In the genomic region with DNA sequence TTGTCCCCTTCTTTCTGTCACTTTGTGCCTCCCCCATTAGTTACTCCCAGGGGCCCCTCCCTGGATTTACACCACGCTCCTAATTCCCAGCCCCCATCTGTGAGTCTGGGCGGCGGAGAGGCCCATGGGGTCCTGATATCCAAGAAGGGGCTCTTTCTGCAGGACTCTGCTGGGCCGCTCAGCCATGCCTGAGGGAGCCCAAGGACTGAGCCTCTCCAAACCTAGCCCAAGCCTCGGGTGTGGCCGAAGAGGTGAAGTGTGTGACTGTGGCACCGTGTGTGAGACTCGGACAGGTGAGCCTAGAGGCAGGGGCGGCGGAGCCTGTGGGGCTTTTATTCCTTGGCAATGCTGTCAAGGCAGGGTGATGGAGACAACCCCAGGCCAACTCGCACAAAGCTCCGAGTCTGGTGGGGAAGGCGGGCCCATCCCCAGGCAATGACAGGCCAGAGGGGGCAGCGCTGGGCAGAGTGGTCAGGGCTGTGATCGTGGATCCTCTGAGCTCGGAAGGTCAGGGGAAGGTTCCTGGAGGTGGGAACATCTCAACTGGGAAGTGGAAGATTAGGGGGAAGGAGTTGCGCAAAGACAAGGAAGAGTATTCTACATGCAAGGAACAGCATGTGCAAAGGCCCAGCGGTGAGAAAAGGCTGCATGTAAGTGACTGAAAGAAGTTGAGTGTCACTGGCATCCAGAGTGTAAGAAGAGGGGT, we compare ENCODE assay signal across 8 cellular contexts. TPM values are rescaled to one million over a fixed set of nuclear protein-coding genes. Genes with fewer than 3 reads are reported as not detected.
DNase-seq lines count a peak whose midpoint lies in the region; ATAC-seq and TF ChIP-seq lines count a peak whose summit lies in the region.

No MANE protein-coding gene starts in this region.

- H3K27me3 Mint-ChIP-seq in nephron (ENCODE audit: low read depth) = peaks cover 5% of the 10 kb centered on the region

- TF ChIP-seq CTCF in GM10266 (IDR thresholded peaks at IDR 0.05; ENCODE audit: control insufficient read depth, insufficient read depth, low read depth, missing control alignments) (peak; percentile 32), OCI-LY7 (conservative IDR thresholded peaks at IDR 0.05; ENCODE audit: low read length) (peak; percentile 57), nephron (IDR thresholded peaks at IDR 0.05; ENCODE audit: unreplicated experiment in 3 of 3) (no peak)

- H3K27me3 ChIP-seq in endocrine pancreas (ENCODE audit: control insufficient read depth, insufficient read depth, low read length) = no peaks in the 10 kb centered on the region

- peaks cover 20% of the 10 kb centered on the region; the same call in 1 of the 2 replicates for H3K79me2 ChIP-seq in OCI-LY7 (ENCODE audit: insufficient read depth, low read depth, low read length)

- peaks cover 32% of the 10 kb centered on the region for H3K36me3 Mint-ChIP-seq in nephron (ENCODE audit: low read depth)

- intact Hi-C loops in OCI-LY7 (cut with micrococcal nuclease; ENCODE audit: unreplicated experiment) = no loop called here

- no peaks in the 10 kb centered on the region for H4K20me1 ChIP-seq in OCI-LY7 (ENCODE audit: insufficient read depth, low read length)

- peak overlapping the region; percentile 83 for H3K4me2 ChIP-seq in OCI-LY7 (ENCODE audit: low read length)

- H3K9me3 ChIP-seq in OCI-LY7 (ENCODE audit: low read length) = no peaks in the 10 kb centered on the region
- no peaks in the 10 kb centered on the region for H3K9me3 ChIP-seq in endocrine pancreas (ENCODE audit: control insufficient read depth, low read length)

- CTCF ChIA-PET in OCI-LY7 (lab: Charles Lee; ENCODE audit: unreplicated experiment) = no interaction called here

- H3K27ac Mint-ChIP-seq in nephron = peak overlapping the region; percentile 93 to 98 (median 94)

- H3K36me3 ChIP-seq in OCI-LY7 (ENCODE audit: insufficient read depth, low read length) (peaks cover 24% of the 10 kb centered on the region), endocrine pancreas (ENCODE audit: control insufficient read depth, insufficient read depth, low read length) (no peaks in the 10 kb centered on the region)

- H3K4me1 ChIP-seq in OCI-LY7 (ENCODE audit: insufficient read depth, low read length, poor library complexity, severe bottlenecking) = peaks cover 33% of the 10 kb centered on the region
- no peaks in the 10 kb centered on the region for H3K4me1 ChIP-seq in endocrine pancreas (ENCODE audit: control insufficient read depth, insufficient read depth, low read length)

- H3K4me3 ChIP-seq in OCI-LY7 (ENCODE audit: low read depth, low read length, poor library complexity, severe bottlenecking) (peak overlapping the region; percentile 89), endocrine pancreas (ENCODE audit: control insufficient read depth, insufficient read depth, low read length) (no peak overlapping the region)

- DNase-seq in GM10266 (ENCODE audit: extremely low spot score) = no peak
- DNase-seq in OCI-LY7 (ENCODE audit: low spot score) = no peak
- DNase-seq in NCI-H2171 (lab: John Stamatoyannopoulos, UW) = no peak
- DNase-seq in SKM-1 (lab: John Stamatoyannopoulos, UW; ENCODE audit: unreplicated experiment) = no peak
- DNase-seq in DMS114 treated with DMSO at 0.1 percent for 48 hours (lab: John Stamatoyannopoulos, UW; ENCODE audit: unreplicated experiment) = no peak

- no peak for ATAC-seq in GM18511 (IDR thresholded peaks at IDR 0.05; ENCODE audit: unreplicated experiment)

- H3K4me3 Mint-ChIP-seq in nephron = peak overlapping the region; percentile 97 to 99 (median 97)

- H3K9me2 ChIP-seq in OCI-LY7 (ENCODE audit: insufficient read depth, low read length) = no peaks in the 10 kb centered on the region

- BruUV-seq in OCI-LY7 (replicated peaks; lab: Mats Ljungman, UMichigan) = no TSS peak

- H3K9ac ChIP-seq in endocrine pancreas (ENCODE audit: control insufficient read depth, insufficient read depth, low read length) = peak overlapping the region; percentile 52

- POLR2A ChIA-PET in OCI-LY7 (lab: Charles Lee) = interaction anchor here (0.8 to 1.0 kb wide), 2 partner anchors 16 to 119 kb away, joined by 3 to 4 read pairs; no protein-coding TSS in a partner anchor

- peaks cover 30% of the 10 kb centered on the region for H3K4me1 Mint-ChIP-seq in nephron

- H2AFZ ChIP-seq in OCI-LY7 (ENCODE audit: low read length) = no peak overlapping the region

- no peaks in the 10 kb centered on the region for H3K9me3 Mint-ChIP-seq in nephron

- H3K27ac ChIP-seq in OCI-LY7 (ENCODE audit: low read depth, low read length, poor library complexity, severe bottlenecking) = peak overlapping the region; percentile 70

RNA-seq across cellular contexts. Expression of a gene that starts 1.6 kb away (rescaled TPM):
- 28.3 and 30.4 TPM in 2 replicates for total RNA-seq in OCI-LY7 (2014; rRNA removed; shearing (Covaris generic))
- total RNA-seq in OCI-LY7 (2022) = 65.9 and 68.2 TPM in 2 replicates

RNA-seq across cellular contexts. Expression of a gene that starts 7.4 kb away (rescaled TPM):
- 19.4 and 21.8 TPM in 2 replicates for total RNA-seq in OCI-LY7 (2014; rRNA removed; shearing (Covaris generic))
- 55.9 and 57.2 TPM in 2 replicates for total RNA-seq in OCI-LY7 (2022)

RNA-seq across cellular contexts. Expression of a gene that starts 21.7 kb away (rescaled TPM):
- 538 and 634 TPM in 2 replicates for total RNA-seq in OCI-LY7 (2014; rRNA removed; shearing (Covaris generic))
- total RNA-seq in OCI-LY7 (2022) = 3,661 and 4,044 TPM in 2 replicates

RNA-seq across cellular contexts. Expression of a gene that starts 22.9 kb away (rescaled TPM):
- 15.7 and 28.3 TPM in 2 replicates for total RNA-seq in OCI-LY7 (2014; rRNA removed; shearing (Covaris generic))
- total RNA-seq in OCI-LY7 (2022) = 31.2 and 31.3 TPM in 2 replicates

RNA-seq across cellular contexts. Expression of a gene that starts 23.1 kb away (rescaled TPM):
- 33.1 and 35.4 TPM in 2 replicates for total RNA-seq in OCI-LY7 (2014; rRNA removed; shearing (Covaris generic))
- 45.9 and 46.8 TPM in 2 replicates for total RNA-seq in OCI-LY7 (2022)

Comparison
In these comparisons a context has a peak if more than half of its experiments do, and no peak if none do; other contexts are left out.
1. CTCF ChIP-seq: peak in GM10266 (single experiment) and OCI-LY7 (single experiment); none in nephron (0 of 3).